8 cellular contexts compared by ENCODE assay signal in genomic region chr9:25677301-25678146, GRCh38. TPM values are rescaled to one million over a fixed set of nuclear protein-coding genes. Genes with fewer than 3 reads are reported as not detected.
A peak's percentile ranks its signal among the peaks of the same experiment; 100 is the strongest.
DNase-seq lines count a peak whose midpoint lies in the region; ATAC-seq and TF ChIP-seq lines count a peak whose summit lies in the region.

No MANE protein-coding gene starts in this region.

- H3K4me3 Mint-ChIP-seq in activated naive CD4-positive, alpha-beta T cell treated with anti-CD3 and anti-CD28 coated beads, Interleukin-2, amount 10 ng/mL, durations not matched to agents 7 days and 5 days: no peak overlapping the region
- H3K4me3 Mint-ChIP-seq in activated naive CD4-positive, alpha-beta T cell treated with anti-CD3 and anti-CD28 coated beads for 36 hours: no peak overlapping the region
- H3K4me3 Mint-ChIP-seq in effector memory CD8-positive, alpha-beta T cell: no peak overlapping the region
- peak overlapping the region; percentile 49 to 55 for H3K4me3 Mint-ChIP-seq in stimulated activated naive CD8-positive, alpha-beta T cell treated with anti-CD3 and anti-CD28 coated beads, Interleukin-15, amount 100 ng/mL, for 72 hours

- peak overlapping the region; percentile 97 for H3K9ac ChIP-seq in SK-N-MC (ENCODE audit: insufficient read length)

- no peaks in the 10 kb centered on the region for H3K4me1 Mint-ChIP-seq in activated naive CD4-positive, alpha-beta T cell treated with anti-CD3 and anti-CD28 coated beads, Interleukin-2, amount 10 ng/mL, durations not matched to agents 7 days and 5 days
- peaks cover 3% of the 10 kb centered on the region for H3K4me1 Mint-ChIP-seq in activated naive CD4-positive, alpha-beta T cell treated with anti-CD3 and anti-CD28 coated beads for 36 hours (ENCODE audit: low read depth)
- H3K4me1 Mint-ChIP-seq in effector memory CD8-positive, alpha-beta T cell (ENCODE audit: low read depth in 2 of 2): peaks cover 0 to 1% of the 10 kb centered on the region in 2 donors
- no peaks in the 10 kb centered on the region for H3K4me1 Mint-ChIP-seq in stimulated activated naive CD8-positive, alpha-beta T cell treated with anti-CD3 and anti-CD28 coated beads, Interleukin-15, amount 100 ng/mL, for 72 hours

- no peak for TF ChIP-seq CTCF in left lung (IDR thresholded peaks at IDR 0.05)

- H3K27ac ChIP-seq in SK-N-MC (peak overlapping the region; percentile 82), left lung (peak overlapping the region; percentile 93 to 99)

- CTCF ChIA-PET in activated naive CD4-positive, alpha-beta T cell treated with anti-CD3 and anti-CD28 coated beads, Interleukin-2, amount 10 ng/mL, durations not matched to agents 7 days and 5 days (lab: Charles Lee): no interaction called here
- CTCF ChIA-PET in activated naive CD4-positive, alpha-beta T cell treated with anti-CD3 and anti-CD28 coated beads for 36 hours (lab: Charles Lee): no interaction called here

- H3K9me3 ChIP-seq in SK-N-MC (ENCODE audit: low read depth, low read length) (no peaks in the 10 kb centered on the region), left lung (no peaks in the 10 kb centered on the region)

- H3K9me3 Mint-ChIP-seq in activated naive CD4-positive, alpha-beta T cell treated with anti-CD3 and anti-CD28 coated beads, Interleukin-2, amount 10 ng/mL, durations not matched to agents 7 days and 5 days: peaks cover 2% of the 10 kb centered on the region
- peaks cover under 1% of the 10 kb centered on the region for H3K9me3 Mint-ChIP-seq in activated naive CD4-positive, alpha-beta T cell treated with anti-CD3 and anti-CD28 coated beads for 36 hours
- peaks cover 0 to 6% of the 10 kb centered on the region in 2 donors for H3K9me3 Mint-ChIP-seq in effector memory CD8-positive, alpha-beta T cell
- peaks cover 0 to 2% of the 10 kb centered on the region in 2 donors for H3K9me3 Mint-ChIP-seq in stimulated activated naive CD8-positive, alpha-beta T cell treated with anti-CD3 and anti-CD28 coated beads, Interleukin-15, amount 100 ng/mL, for 72 hours

- H3K4me1 ChIP-seq in left lung: peaks cover 7 to 11% of the 10 kb centered on the region in 2 donors

- H3K36me3 ChIP-seq in SK-N-MC (ENCODE audit: insufficient read depth, low read length): no peaks in the 10 kb centered on the region
- H3K36me3 ChIP-seq in left lung: no peaks in the 10 kb centered on the region

- peak overlapping the region; percentile 99 for H3K4me3 ChIP-seq in SK-N-MC
- peak overlapping the region; percentile 63 to 90 for H3K4me3 ChIP-seq in left lung

- no peak overlapping the region for H3K27ac Mint-ChIP-seq in activated naive CD4-positive, alpha-beta T cell treated with anti-CD3 and anti-CD28 coated beads, Interleukin-2, amount 10 ng/mL, durations not matched to agents 7 days and 5 days
- H3K27ac Mint-ChIP-seq in activated naive CD4-positive, alpha-beta T cell treated with anti-CD3 and anti-CD28 coated beads for 36 hours: no peak overlapping the region
- no peak overlapping the region for H3K27ac Mint-ChIP-seq in effector memory CD8-positive, alpha-beta T cell
- peak overlapping the region in 1 of 2 donors; percentile 25 for H3K27ac Mint-ChIP-seq in stimulated activated naive CD8-positive, alpha-beta T cell treated with anti-CD3 and anti-CD28 coated beads, Interleukin-15, amount 100 ng/mL, for 72 hours

- intact Hi-C loops in activated naive CD4-positive, alpha-beta T cell treated with anti-CD3 and anti-CD28 coated beads for 36 hours (cut with micrococcal nuclease): no loop called here
- intact Hi-C loops in left lung (cut with DNase I): no loop called here

- peaks cover 18% of the 10 kb centered on the region for H3K27me3 Mint-ChIP-seq in activated naive CD4-positive, alpha-beta T cell treated with anti-CD3 and anti-CD28 coated beads, Interleukin-2, amount 10 ng/mL, durations not matched to agents 7 days and 5 days
- peaks cover 29% of the 10 kb centered on the region for H3K27me3 Mint-ChIP-seq in activated naive CD4-positive, alpha-beta T cell treated with anti-CD3 and anti-CD28 coated beads for 36 hours (ENCODE audit: low read depth)
- no peaks in the 10 kb centered on the region for H3K27me3 Mint-ChIP-seq in effector memory CD8-positive, alpha-beta T cell
- H3K27me3 Mint-ChIP-seq in stimulated activated naive CD8-positive, alpha-beta T cell treated with anti-CD3 and anti-CD28 coated beads, Interleukin-15, amount 100 ng/mL, for 72 hours: peaks cover 14% of the 10 kb centered on the region

- H3K36me3 Mint-ChIP-seq in activated naive CD4-positive, alpha-beta T cell treated with anti-CD3 and anti-CD28 coated beads, Interleukin-2, amount 10 ng/mL, durations not matched to agents 7 days and 5 days: no peaks in the 10 kb centered on the region
- peaks cover 2% of the 10 kb centered on the region for H3K36me3 Mint-ChIP-seq in activated naive CD4-positive, alpha-beta T cell treated with anti-CD3 and anti-CD28 coated beads for 36 hours (ENCODE audit: low read depth)
- H3K36me3 Mint-ChIP-seq in effector memory CD8-positive, alpha-beta T cell (ENCODE audit: insufficient read depth): no peaks in the 10 kb centered on the region

- H3K27me3 ChIP-seq in left lung: peaks cover 0 to 13% of the 10 kb centered on the region in 2 donors

- DNase-seq in activated naive CD4-positive, alpha-beta T cell treated with anti-CD3 and anti-CD28 coated beads, Interleukin-2, amount 10 ng/mL, durations not matched to agents 7 days and 5 days: peak; percentile 23
- DNase-seq in activated naive CD4-positive, alpha-beta T cell treated with anti-CD3 and anti-CD28 coated beads for 36 hours: no peak
- peak; percentile 71 for DNase-seq in HPDE6-E6E7 (ENCODE audit: extremely low spot score)
- DNase-seq in SK-N-MC (ENCODE audit: low read depth, low spot score): no peak
- DNase-seq in effector memory CD8-positive, alpha-beta T cell: no peak
- peak; percentile 90 to 95 for DNase-seq in left lung
- DNase-seq in stimulated activated naive CD8-positive, alpha-beta T cell treated with anti-CD3 and anti-CD28 coated beads, Interleukin-15, amount 100 ng/mL, for 72 hours: peak; percentile 7 to 31

- peak; percentile 10 for ATAC-seq in effector memory CD8-positive, alpha-beta T cell (replicated peaks)
- peak; percentile 98 for ATAC-seq in left lung
- ATAC-seq in stimulated activated naive CD8-positive, alpha-beta T cell treated with anti-CD3 and anti-CD28 coated beads, Interleukin-15, amount 100 ng/mL, for 72 hours: peak; percentile 69
- ATAC-seq in HG02970 (IDR thresholded peaks at IDR 0.05; ENCODE audit: low FRiP score, unreplicated experiment): no peak

RNA-seq across cellular contexts. Expression of gene TUSC1, which starts 0.7 kb away (rescaled TPM):
- total RNA-seq in activated naive CD4-positive, alpha-beta T cell treated with anti-CD3 and anti-CD28 coated beads for 36 hours: not detected
- total RNA-seq in left lung: 10 to 100 TPM; 10.3 to 10.6 TPM

Comparison
In these comparisons a context has a peak if more than half of its experiments do, and no peak if none do; other contexts are left out.
1. DNase-seq: peak in activated naive CD4-positive, alpha-beta T cell treated with anti-CD3 and anti-CD28 coated beads, Interleukin-2, amount 10 ng/mL, durations not matched to agents 7 days and 5 days (single experiment), HPDE6-E6E7 (single experiment), left lung (2 of 2) and stimulated activated naive CD8-positive, alpha-beta T cell treated with anti-CD3 and anti-CD28 coated beads, Interleukin-15, amount 100 ng/mL, for 72 hours (2 of 2); none in activated naive CD4-positive, alpha-beta T cell treated with anti-CD3 and anti-CD28 coated beads for 36 hours (single experiment), SK-N-MC (single experiment) and effector memory CD8-positive, alpha-beta T cell (0 of 3).
2. H3K4me3 Mint-ChIP-seq: peak in stimulated activated naive CD8-positive, alpha-beta T cell treated with anti-CD3 and anti-CD28 coated beads, Interleukin-15, amount 100 ng/mL, for 72 hours (2 of 2); none in activated naive CD4-positive, alpha-beta T cell treated with anti-CD3 and anti-CD28 coated beads, Interleukin-2, amount 10 ng/mL, durations not matched to agents 7 days and 5 days (single experiment), activated naive CD4-positive, alpha-beta T cell treated with anti-CD3 and anti-CD28 coated beads for 36 hours (single experiment) and effector memory CD8-positive, alpha-beta T cell (0 of 2).
3. RNA of gene TUSC1, which starts 0.7 kb away (total RNA-seq): 10.3 to 10.6 TPM in left lung; not detected in activated naive CD4-positive, alpha-beta T cell treated with anti-CD3 and anti-CD28 coated beads for 36 hours; every median in the first group is over 10 times any median in the second.